19 cellular contexts compared by ENCODE assay signal in genomic region chr5:19855929-19856328, GRCh38.
DNase-seq lines count a peak whose midpoint lies in the region; ATAC-seq and TF ChIP-seq lines count a peak whose summit lies in the region.
"Had no signal": no experiment of that assay in that cellular context is flagged by ENCODE, and none has a peak within 500 bp of the region (broad histone marks: within the 10 kb centered on the region; RNA-seq: fewer than 3 reads in every experiment).

No MANE protein-coding gene starts in this region.

- no peak overlapping the region for H3K27ac ChIP-seq in endodermal cell (ENCODE audit: low read depth, low read length)
- H3K27ac ChIP-seq: RWPE1, tibial nerve had no signal

- H3K9me3 Mint-ChIP-seq in endodermal cell = no peaks in the 10 kb centered on the region

- no peaks in the 10 kb centered on the region for H3K4me1 ChIP-seq in endodermal cell (ENCODE audit: control insufficient read depth, insufficient read depth, low read length)
- H3K4me1 ChIP-seq: tibial nerve had no signal

- H3K4me1 Mint-ChIP-seq in endodermal cell = no peaks in the 10 kb centered on the region
- H3K4me1 Mint-ChIP-seq: central memory CD8-positive, alpha-beta T cell; naive thymus-derived CD8-positive, alpha-beta T cell; stimulated activated effector memory CD8-positive, alpha-beta T cell treated with anti-CD3 and anti-CD28 coated beads, Interleukin-12 subunit alpha, Interleukin-12 subunit beta, amount 100 ng/mL, for 72 hours had no signal

- H3K36me3 ChIP-seq in endodermal cell (ENCODE audit: control insufficient read depth, insufficient read depth, low read length) = no peaks in the 10 kb centered on the region
- H3K36me3 ChIP-seq: tibial nerve had no signal

- H3K27me3 ChIP-seq in endodermal cell (ENCODE audit: control insufficient read depth, insufficient read depth, low read length, poor library complexity, severe bottlenecking) = no peaks in the 10 kb centered on the region
- H3K27me3 ChIP-seq: tibial nerve had no signal

- no peak overlapping the region for H3K4me3 Mint-ChIP-seq in endodermal cell
- H3K4me3 Mint-ChIP-seq: CD4-positive, alpha-beta T cell; central memory CD8-positive, alpha-beta T cell; naive thymus-derived CD8-positive, alpha-beta T cell; stimulated activated effector memory CD8-positive, alpha-beta T cell treated with anti-CD3 and anti-CD28 coated beads, Interleukin-12 subunit alpha, Interleukin-12 subunit beta, amount 100 ng/mL, for 72 hours; T-helper 1 cell treated with Interleukin-12 subunit alpha and Interleukin-12 subunit beta and Interleukin-4 antibody, amounts not matched to agents 30 μg/mL and 1 μg/mL, for 36 hours had no signal

- H3K27ac Mint-ChIP-seq in endodermal cell = no peak overlapping the region
- H3K27ac Mint-ChIP-seq: CD4-positive, alpha-beta T cell; naive thymus-derived CD8-positive, alpha-beta T cell; stimulated activated effector memory CD8-positive, alpha-beta T cell treated with anti-CD3 and anti-CD28 coated beads, Interleukin-12 subunit alpha, Interleukin-12 subunit beta, amount 100 ng/mL, for 72 hours; T-helper 1 cell treated with Interleukin-12 subunit alpha and Interleukin-12 subunit beta and Interleukin-4 antibody, amounts not matched to agents 30 μg/mL and 1 μg/mL, for 36 hours had no signal

- H3K4me3 ChIP-seq in astrocyte of the spinal cord (ENCODE audit: low read depth, low read length) (no peak overlapping the region), endodermal cell (ENCODE audit: low read length) (no peak overlapping the region)
- H3K4me3 ChIP-seq: tibial nerve had no signal

- no peaks in the 10 kb centered on the region for H3K36me3 Mint-ChIP-seq in endodermal cell (ENCODE audit: low read depth)
- H3K36me3 Mint-ChIP-seq: naive thymus-derived CD8-positive, alpha-beta T cell; stimulated activated effector memory CD8-positive, alpha-beta T cell treated with anti-CD3 and anti-CD28 coated beads, Interleukin-12 subunit alpha, Interleukin-12 subunit beta, amount 100 ng/mL, for 72 hours had no signal

- 75 to 97% methylated on average over 1 to 3 of the region's 3 CpGs for WGBS in endodermal cell (ENCODE audit: insufficient coverage in 1 of 2, insufficient read length in 1 of 2), 2 experiments

- H3K27me3 Mint-ChIP-seq in endodermal cell (ENCODE audit: insufficient read depth) = no peaks in the 10 kb centered on the region
- H3K27me3 Mint-ChIP-seq: CD4-positive, alpha-beta T cell; central memory CD8-positive, alpha-beta T cell; naive thymus-derived CD8-positive, alpha-beta T cell had no signal

- no peak overlapping the region for H3K9ac ChIP-seq in endodermal cell (ENCODE audit: extremely low read depth, low read length, poor library complexity, severe bottlenecking)

- DNase-seq in NCI-H1417 (lab: John Stamatoyannopoulos, UW) = peak in 2 of 3 experiments; percentile 11 to 73
- no peak for DNase-seq in NCI-H1417 treated with DMSO at 0.1 percent for 48 hours (lab: John Stamatoyannopoulos, UW)
- DNase-seq in NCI-H1694 treated with DMSO at 0.1 percent for 48 hours (lab: John Stamatoyannopoulos, UW) = peak; percentile 86
- DNase-seq in astrocyte of the spinal cord (ENCODE audit: low read depth, low spot score) = peak; percentile 52
- peak; percentile 18 for DNase-seq in stromal cell of bone marrow (ENCODE audit: low read depth)
- DNase-seq in SW 1271 (lab: John Stamatoyannopoulos, UW) = no peak
- DNase-seq in endodermal cell = no peak
- DNase-seq: 8988T; activated CD4-positive, CD25-positive, alpha-beta regulatory T cell; CD4-positive, alpha-beta T cell; islet precursor cell; mammary epithelial cell; naive thymus-derived CD8-positive, alpha-beta T cell had no signal

- no peaks in the 10 kb centered on the region for H3K9me3 ChIP-seq in endodermal cell (ENCODE audit: control insufficient read depth, low read length)
- H3K9me3 ChIP-seq: tibial nerve had no signal

- TF ChIP-seq CTCF in astrocyte of the spinal cord (IDR thresholded peaks at IDR 0.05; ENCODE audit: low read depth, low read length) (no peak), endodermal cell (conservative IDR thresholded peaks at IDR 0.05) (no peak)

- in situ Hi-C loops in astrocyte of the spinal cord (cut with HindIII; ENCODE audit: low sequenced_read_pairs) = no loop called here

- ATAC-seq in GM21367 (IDR thresholded peaks at IDR 0.05; ENCODE audit: unreplicated experiment) = no peak
- ATAC-seq: naive thymus-derived CD8-positive, alpha-beta T cell; stimulated activated effector memory CD8-positive, alpha-beta T cell treated with anti-CD3 and anti-CD28 coated beads, Interleukin-12 subunit alpha, Interleukin-12 subunit beta, amount 100 ng/mL, for 72 hours had no signal

Comparison
In these comparisons a context has a peak if more than half of its experiments do, and no peak if none do; other contexts are left out.
1. DNase-seq: peak in NCI-H1417 (2 of 3), NCI-H1694 treated with DMSO at 0.1 percent for 48 hours (single experiment), astrocyte of the spinal cord (single experiment) and stromal cell of bone marrow (single experiment); none in NCI-H1417 treated with DMSO at 0.1 percent for 48 hours (single experiment), SW 1271 (0 of 2) and endodermal cell (single experiment).